14 cellular contexts compared by ENCODE assay signal in the genomic region with DNA sequence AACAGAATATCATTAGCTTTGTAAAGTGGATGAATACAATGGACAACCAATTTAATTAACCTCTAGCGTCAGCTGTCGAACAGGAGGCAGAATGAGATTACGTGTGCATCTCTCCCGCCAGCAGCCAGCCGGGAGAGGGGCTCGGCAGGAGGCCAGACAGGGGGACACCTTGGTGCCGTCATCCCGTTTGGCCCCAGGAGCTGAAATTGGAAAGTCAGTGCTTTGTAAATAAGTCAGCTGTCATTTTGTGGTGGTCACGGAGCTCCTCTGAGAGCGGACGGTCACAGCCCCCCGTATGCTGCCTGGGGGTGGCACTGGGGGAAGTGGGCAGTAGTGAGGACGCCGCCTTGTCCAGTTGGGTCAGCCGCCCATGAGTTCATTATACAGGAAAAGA.
"Had no signal": no experiment of that assay in that cellular context is flagged by ENCODE, and none has a peak within 500 bp of the region (broad histone marks: within the 10 kb centered on the region; RNA-seq: fewer than 3 reads in every experiment).

No MANE protein-coding gene starts in this region.

- H3K4me1 ChIP-seq: ascending aorta, heart right ventricle, neural progenitor cell, SJSA1, thyroid gland had no signal

- H3K4me1 Mint-ChIP-seq: mesothelial cell of epicardium had no signal

- H3K9me3 ChIP-seq: ascending aorta, heart right ventricle, pancreas, SJSA1, thyroid gland had no signal

- H3K9me3 Mint-ChIP-seq: activated naive CD8-positive, alpha-beta T cell treated with anti-CD3 and anti-CD28 coated beads, Interleukin-2, amount 50 U/mL, for 24 hours had no signal

- H3K4me3 Mint-ChIP-seq: activated CD8-positive, alpha-beta T cell treated with anti-CD3 and anti-CD28 coated beads, Interleukin-2, amount 10 ng/mL, durations not matched to agents 7 days and 5 days; activated naive CD8-positive, alpha-beta T cell treated with anti-CD3 and anti-CD28 coated beads, Interleukin-2, amount 50 U/mL, for 24 hours; mesothelial cell of epicardium; neural progenitor cell had no signal

- H3K27me3 Mint-ChIP-seq: activated naive CD8-positive, alpha-beta T cell treated with anti-CD3 and anti-CD28 coated beads, Interleukin-2, amount 50 U/mL, for 24 hours had no signal

- H3K27ac ChIP-seq: ascending aorta, heart right ventricle, neural progenitor cell, SJSA1, thyroid gland had no signal

- H3K27me3 ChIP-seq: ascending aorta, heart right ventricle, neural progenitor cell, pancreas, SJSA1, thyroid gland had no signal

- H3K4me3 ChIP-seq: ascending aorta, heart right ventricle, neural progenitor cell, pancreas, SJSA1, smooth muscle cell, thyroid gland had no signal

- DNase-seq: activated CD8-positive, alpha-beta T cell treated with anti-CD3 and anti-CD28 coated beads, Interleukin-2, amount 10 ng/mL, durations not matched to agents 7 days and 5 days; activated naive CD8-positive, alpha-beta T cell treated with anti-CD3 and anti-CD28 coated beads, Interleukin-2, amount 50 U/mL, for 24 hours; foreskin melanocyte; heart right ventricle; SW 1271; thyroid gland had no signal

- H3K27ac Mint-ChIP-seq: activated CD8-positive, alpha-beta T cell treated with anti-CD3 and anti-CD28 coated beads, Interleukin-2, amount 10 ng/mL, durations not matched to agents 7 days and 5 days; activated naive CD8-positive, alpha-beta T cell treated with anti-CD3 and anti-CD28 coated beads, Interleukin-2, amount 50 U/mL, for 24 hours; mesothelial cell of epicardium; neural progenitor cell had no signal

- FAIRE-seq: endothelial cell of umbilical vein, islet of Langerhans, pancreas had no signal

- ATAC-seq: activated CD8-positive, alpha-beta T cell treated with anti-CD3 and anti-CD28 coated beads, Interleukin-2, amount 10 ng/mL, durations not matched to agents 7 days and 5 days; activated naive CD8-positive, alpha-beta T cell treated with anti-CD3 and anti-CD28 coated beads, Interleukin-2, amount 50 U/mL, for 24 hours had no signal

- H3K36me3 ChIP-seq: ascending aorta, neural progenitor cell, pancreas, thyroid gland had no signal
